In genomic region chr19:10960314-10961072, GRCh38 we compare ENCODE assay signal across 1 cellular context.
TF ChIP-seq lines count a peak whose summit lies in the region.

SMARCA4 (plus strand) TSS chr19:10961030; CDS start chr19:10984152, 23,122 bp downstream.

TF ChIP-seq in HepG2, 621 proteins besides CTCF, POLR2A, EP300 and RAD21 (continued from another document and continues in another):
- peak; percentile 37; the same call in 1 of the 2 replicates for TF ChIP-seq RERE (CRISPR knock-in tag; IDR thresholded peaks at IDR 0.05; ENCODE audit: low read depth)
- TF ChIP-seq ZNF660 (CRISPR knock-in tag; IDR thresholded peaks at IDR 0.05; ENCODE audit: borderline replicate concordance, low read depth), result no peak
- TF ChIP-seq MBNL3 (CRISPR knock-in tag; conservative IDR thresholded peaks at IDR 0.05), result no peak
- TF ChIP-seq NRL (CRISPR knock-in tag; IDR thresholded peaks at IDR 0.05; ENCODE audit: borderline replicate concordance), result peak; percentile 74
- TF ChIP-seq TAF15 (IDR thresholded peaks at IDR 0.05; ENCODE audit: low read depth, low read length, poor library complexity, severe bottlenecking), result peak; percentile 26
- TF ChIP-seq TEF (CRISPR knock-in tag; IDR thresholded peaks at IDR 0.05), result no peak
- TF ChIP-seq ZNF652 (CRISPR knock-in tag; IDR thresholded peaks at IDR 0.05; ENCODE audit: borderline replicate concordance, low read depth), result no peak
- peak; percentile 72; the same call in 1 of the 2 replicates for TF ChIP-seq KAT8 (CRISPR knock-in tag; IDR thresholded peaks at IDR 0.05)
- TF ChIP-seq ZNF883 (CRISPR knock-in tag; IDR thresholded peaks at IDR 0.05; ENCODE audit: not compliant biosample characterization), result peak; percentile 92
- no peak for TF ChIP-seq SUZ12 (IDR thresholded peaks at IDR 0.05; ENCODE audit: low read depth, low read length)
- no peak for TF ChIP-seq ZNF572 (CRISPR knock-in tag; IDR thresholded peaks at IDR 0.05)
- TF ChIP-seq CBX5 (CRISPR knock-in tag; IDR thresholded peaks at IDR 0.05; ENCODE audit: borderline replicate concordance), result no peak
- peak; percentile 88; the same call in 1 of the 2 replicates for TF ChIP-seq KLF9 (CRISPR knock-in tag; IDR thresholded peaks at IDR 0.05; ENCODE audit: low read depth)
- TF ChIP-seq BATF2 (CRISPR knock-in tag; IDR thresholded peaks at IDR 0.05), result 0 out of 2 replicates have a peak, but pooled peaks have one; percentile 33
- TF ChIP-seq ZNF33A (CRISPR knock-in tag; IDR thresholded peaks at IDR 0.05; ENCODE audit: borderline replicate concordance), result no peak
- no peak; the same call in 1 of the 2 replicates for TF ChIP-seq GPN1 (CRISPR knock-in tag; IDR thresholded peaks at IDR 0.05; ENCODE audit: borderline replicate concordance)
- no peak for TF ChIP-seq ARID2 (CRISPR knock-in tag; IDR thresholded peaks at IDR 0.05; ENCODE audit: borderline replicate concordance)
- TF ChIP-seq FOXA3 (CRISPR knock-in tag; IDR thresholded peaks at IDR 0.05), result peak; percentile 24; the same call in 1 of the 2 replicates
- TF ChIP-seq THRA (CRISPR knock-in tag; IDR thresholded peaks at IDR 0.05; ENCODE audit: borderline replicate concordance), result peak; percentile 37; the same call in 1 of the 2 replicates
- TF ChIP-seq ZNF792 (CRISPR knock-in tag; IDR thresholded peaks at IDR 0.05), result peak; percentile 86; the same call in 1 of the 2 replicates
- TF ChIP-seq PBX2 (CRISPR knock-in tag; IDR thresholded peaks at IDR 0.05), result no peak
- TF ChIP-seq JARID2 (CRISPR knock-in tag; IDR thresholded peaks at IDR 0.05; ENCODE audit: insufficient replicate concordance), result no peak
- TF ChIP-seq CSRNP1 (CRISPR knock-in tag; IDR thresholded peaks at IDR 0.05), result no peak
- TF ChIP-seq ZNF558 (CRISPR knock-in tag; IDR thresholded peaks at IDR 0.05; ENCODE audit: borderline replicate concordance), result peak; percentile 93; the same call in 1 of the 2 replicates
- TF ChIP-seq IRX3 (CRISPR knock-in tag; IDR thresholded peaks at IDR 0.05; ENCODE audit: borderline replicate concordance, low read depth), result no peak; the same call in 1 of the 2 replicates
- TF ChIP-seq NFIC (IDR thresholded peaks at IDR 0.05; ENCODE audit: low read length), result no peak
- TF ChIP-seq KDM1A (CRISPR knock-in tag; IDR thresholded peaks at IDR 0.05), result no peak
- TF ChIP-seq BCL3 (CRISPR knock-in tag; IDR thresholded peaks at IDR 0.05), result peak; percentile 92; the same call in 1 of the 2 replicates
- peak; percentile 83 for TF ChIP-seq SNAPC2 (CRISPR knock-in tag; IDR thresholded peaks at IDR 0.05)
- TF ChIP-seq FOSL2 (CRISPR knock-in tag; IDR thresholded peaks at IDR 0.05), result peak; percentile 35
- no peak for TF ChIP-seq AHR (CRISPR knock-in tag; IDR thresholded peaks at IDR 0.05)
- peak; percentile 82 for TF ChIP-seq ERF (CRISPR knock-in tag; IDR thresholded peaks at IDR 0.05)
- peak; percentile 26; the same call in 1 of the 2 replicates for TF ChIP-seq PAX8 (CRISPR knock-in tag; IDR thresholded peaks at IDR 0.05; ENCODE audit: borderline replicate concordance)
- TF ChIP-seq MEIS1 (CRISPR knock-in tag; IDR thresholded peaks at IDR 0.05; ENCODE audit: borderline replicate concordance), result peak; percentile 24; the same call in 1 of the 2 replicates
- TF ChIP-seq FOSL1 (CRISPR knock-in tag; IDR thresholded peaks at IDR 0.05; ENCODE audit: borderline replicate concordance), result no peak
- peak; percentile 84 for TF ChIP-seq KDM2A (CRISPR knock-in tag; IDR thresholded peaks at IDR 0.05; ENCODE audit: borderline replicate concordance, low read depth)
- no peak for TF ChIP-seq TFE3 (CRISPR knock-in tag; IDR thresholded peaks at IDR 0.05)
- TF ChIP-seq JDP2 (CRISPR knock-in tag; IDR thresholded peaks at IDR 0.05; ENCODE audit: borderline replicate concordance), result no peak
- peak; percentile 82 for TF ChIP-seq ZNF33B (CRISPR knock-in tag; IDR thresholded peaks at IDR 0.05)
- TF ChIP-seq MEIS2 (CRISPR knock-in tag; IDR thresholded peaks at IDR 0.05), result no peak; the same call in 1 of the 2 replicates
- TF ChIP-seq MNT (IDR thresholded peaks at IDR 0.05), result no peak
- peak; percentile 35; the same call in 1 of the 2 replicates for TF ChIP-seq ETV5 (CRISPR knock-in tag; IDR thresholded peaks at IDR 0.05; ENCODE audit: borderline replicate concordance)
- TF ChIP-seq ZIK1 (CRISPR knock-in tag; IDR thresholded peaks at IDR 0.05; ENCODE audit: borderline replicate concordance, low read depth), result peak; percentile 89
- TF ChIP-seq ATF4 (CRISPR knock-in tag; IDR thresholded peaks at IDR 0.05), result 0 out of 4 replicates have a peak, but pooled peaks of 1 of the 2 experiments have one; percentile 40
- TF ChIP-seq TP53 (CRISPR knock-in tag; conservative IDR thresholded peaks at IDR 0.05), result no peak
- TF ChIP-seq HNRNPUL1 (IDR thresholded peaks at IDR 0.05; ENCODE audit: low read depth, low read length), result no peak
- TF ChIP-seq MTA3 (CRISPR knock-in tag; IDR thresholded peaks at IDR 0.05), result no peak
- peak; percentile 71; the same call in 1 of the 2 replicates for TF ChIP-seq ZNF235 (CRISPR knock-in tag; IDR thresholded peaks at IDR 0.05; ENCODE audit: borderline replicate concordance)
- no peak for TF ChIP-seq ZNF850 (CRISPR knock-in tag; conservative IDR thresholded peaks at IDR 0.05)
- no peak for TF ChIP-seq NFKBIZ (CRISPR knock-in tag; IDR thresholded peaks at IDR 0.05)
- TF ChIP-seq ZNF839 (CRISPR knock-in tag; IDR thresholded peaks at IDR 0.05; ENCODE audit: borderline replicate concordance), result no peak
- TF ChIP-seq RELA (CRISPR knock-in tag; IDR thresholded peaks at IDR 0.05), result no peak
